9 cellular contexts compared by ENCODE assay signal in genomic region chr12:120847392-120848157, GRCh38. TPM values are rescaled to one million over a fixed set of nuclear protein-coding genes. Genes with fewer than 3 reads are reported as not detected.
DNase-seq lines count a peak whose midpoint lies in the region; ATAC-seq and TF ChIP-seq lines count a peak whose summit lies in the region.
"Had no signal": no experiment of that assay in that cellular context is flagged by ENCODE, and none has a peak within 500 bp of the region (broad histone marks: within the 10 kb centered on the region; RNA-seq: fewer than 3 reads in every experiment).

No MANE protein-coding gene starts in this region.

- TF ChIP-seq CTCF in GM20000 (IDR thresholded peaks at IDR 0.05; ENCODE audit: extremely low read depth, missing control alignments): no peak
- TF ChIP-seq CTCF in coronary artery (IDR thresholded peaks at IDR 0.05): no peak
- TF ChIP-seq CTCF in colonic mucosa (IDR thresholded peaks at IDR 0.05): no peak
- no peak for TF ChIP-seq CTCF in smooth muscle cell (IDR thresholded peaks at IDR 0.05; ENCODE audit: borderline replicate concordance, insufficient read depth, poor library complexity, severe bottlenecking)

- no peaks in the 10 kb centered on the region for H3K27me3 ChIP-seq in colonic mucosa
- H3K27me3 ChIP-seq in smooth muscle cell (ENCODE audit: low read depth): no peaks in the 10 kb centered on the region

- peak overlapping the region; percentile 7 to 52 for H3K27ac ChIP-seq in coronary artery
- H3K27ac ChIP-seq in colonic mucosa: no peak overlapping the region
- H3K27ac ChIP-seq in smooth muscle cell (ENCODE audit: low read depth): no peak overlapping the region

- H3K4me1 ChIP-seq in colonic mucosa (peaks cover 9% of the 10 kb centered on the region), smooth muscle cell (ENCODE audit: low read depth) (no peaks in the 10 kb centered on the region)

- no peaks in the 10 kb centered on the region for H3K36me3 ChIP-seq in colonic mucosa
- no peaks in the 10 kb centered on the region for H3K36me3 ChIP-seq in smooth muscle cell (ENCODE audit: low read depth)

- H3K4me3 ChIP-seq in coronary artery: no peak overlapping the region
- no peak overlapping the region for H3K4me3 ChIP-seq in colonic mucosa
- H3K4me3 ChIP-seq in smooth muscle cell: no peak overlapping the region

- intact Hi-C loops in colonic mucosa (cut with DNase I): no loop called here

- peaks cover 95% of the 10 kb centered on the region for H4K20me1 ChIP-seq in smooth muscle cell (ENCODE audit: low read depth)

- H3K9me3 ChIP-seq in colonic mucosa (no peaks in the 10 kb centered on the region), smooth muscle cell (replicated peaks; ENCODE audit: low read depth) (no peaks in the 10 kb centered on the region)

- peak; percentile 57 for ATAC-seq in HG03521 (IDR thresholded peaks at IDR 0.05; ENCODE audit: unreplicated experiment)
- ATAC-seq in GM21447 (IDR thresholded peaks at IDR 0.05; ENCODE audit: unreplicated experiment): no peak
- ATAC-seq: left ventricle myocardium superior had no signal

- peaks cover 14% of the 10 kb centered on the region for H3F3A ChIP-seq in smooth muscle cell (ENCODE audit: low read depth)

- no peak overlapping the region for H3K4me2 ChIP-seq in smooth muscle cell

- H3K9ac ChIP-seq in colonic mucosa (ENCODE audit: low read depth in 2 of 2, low read length in 2 of 2) (no peak overlapping the region), smooth muscle cell (ENCODE audit: low read depth) (no peak overlapping the region)

- no peak overlapping the region for H2AFZ ChIP-seq in smooth muscle cell (ENCODE audit: low read depth)

- H3K79me2 ChIP-seq in smooth muscle cell (ENCODE audit: low read depth): peaks cover 20% of the 10 kb centered on the region

- DNase-seq in Daoy (ENCODE audit: low read depth) (peak; percentile 58), GM20000 (ENCODE audit: low spot score) (peak; percentile 47), coronary artery (ENCODE audit: low spot score) (no peak), OCI-M2 (lab: John Stamatoyannopoulos, UW; ENCODE audit: unreplicated experiment) (no peak), colonic mucosa (no peak), smooth muscle cell (lab: John Stamatoyannopoulos, UW; ENCODE audit: unreplicated experiment) (no peak)
- DNase-seq: left ventricle myocardium superior had no signal

- 60% methylated on average over 7 of the region's 7 CpGs for WGBS in smooth muscle cell (ENCODE audit: low lambda C conversion rate)

RNA-seq across cellular contexts. Expression of gene SPPL3, which starts 56.6 kb away (rescaled TPM):
- 5.4 and 7.1 TPM in 2 replicates for total RNA-seq in Daoy (2014; rRNA removed; shearing (Covaris generic))
- total RNA-seq in colonic mucosa (10 to 100 TPM; 44.7 to 55.2 TPM), smooth muscle cell (14.7 and 27.0 TPM in 2 replicates)
- 22.5 and 41.1 TPM in 2 replicates for polyA plus RNA-seq in smooth muscle cell

Comparison
In these comparisons a context has a peak if more than half of its experiments do, and no peak if none do; other contexts are left out.
1. DNase-seq: peak in Daoy (single experiment) and GM20000 (single experiment); none in coronary artery (single experiment), OCI-M2 (single experiment), colonic mucosa (single experiment) and smooth muscle cell (single experiment).
2. H3K27ac ChIP-seq: peak in coronary artery (2 of 2); none in colonic mucosa (single experiment) and smooth muscle cell (single experiment).